In the genomic region with DNA sequence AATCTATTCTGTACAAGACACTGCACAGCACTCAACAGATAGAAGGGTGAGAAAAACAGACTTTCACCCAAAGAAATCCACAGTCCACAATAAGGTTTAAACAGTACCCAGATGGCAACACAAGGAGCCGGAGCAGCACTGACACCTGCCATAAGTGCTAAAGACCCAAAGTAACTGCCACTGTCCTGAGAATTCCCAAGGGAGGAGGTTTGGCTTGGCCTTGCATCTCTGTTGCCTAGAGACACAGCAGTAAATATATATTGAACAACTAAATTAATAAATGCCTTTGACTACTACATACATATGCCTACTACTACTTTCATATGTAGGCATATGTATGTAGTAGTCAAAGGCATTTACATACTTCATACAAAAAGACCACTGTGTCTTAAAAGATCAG, we compare ENCODE assay signal across 16 cellular contexts.
DNase-seq lines count a peak whose midpoint lies in the region; ATAC-seq and TF ChIP-seq lines count a peak whose summit lies in the region.
"Had no signal": no experiment of that assay in that cellular context is flagged by ENCODE, and none has a peak within 500 bp of the region (broad histone marks: within the 10 kb centered on the region; RNA-seq: fewer than 3 reads in every experiment).

No MANE protein-coding gene starts in this region.

- no peaks in the 10 kb centered on the region for H4K20me1 ChIP-seq in DOHH2 (ENCODE audit: control insufficient read depth, insufficient read depth, low read depth, low read length)
- no peaks in the 10 kb centered on the region for H4K20me1 ChIP-seq in SU-DHL-6 (ENCODE audit: low read depth, low read length)

- H3K9me3 ChIP-seq in DOHH2 (ENCODE audit: control insufficient read depth, insufficient read depth, low read length) (peaks cover 3% of the 10 kb centered on the region; the same call in 1 of the 2 replicates), SU-DHL-6 (ENCODE audit: insufficient read depth, low read length) (no peaks in the 10 kb centered on the region)
- H3K9me3 ChIP-seq: breast epithelium had no signal

- peak overlapping the region; percentile 7 for H2AFZ ChIP-seq in SU-DHL-6 (ENCODE audit: low read depth, low read length, severe bottlenecking)

- H3K4me3 ChIP-seq in DOHH2 (ENCODE audit: low read length) = no peak overlapping the region
- H3K4me3 ChIP-seq in SU-DHL-6 (ENCODE audit: insufficient read depth, low read length, poor library complexity, severe bottlenecking) = no peak overlapping the region
- H3K4me3 ChIP-seq: breast epithelium had no signal

- H3K9ac ChIP-seq in SU-DHL-6 (ENCODE audit: low read length) = peak overlapping the region; percentile 21; the same call in 1 of the 2 replicates

- H3K9me2 ChIP-seq in DOHH2 (replicated peaks; ENCODE audit: control insufficient read depth, low read length) (no peaks in the 10 kb centered on the region), SU-DHL-6 (replicated peaks; ENCODE audit: insufficient read depth, low read length) (no peaks in the 10 kb centered on the region)

- DNase-seq in DMS 273 (lab: John Stamatoyannopoulos, UW; ENCODE audit: unreplicated experiment) (peak; percentile 47), DMS 273 treated with DMSO at 0.1 percent for 48 hours (lab: John Stamatoyannopoulos, UW) (no peak), myocyte (ENCODE audit: low read depth) (peak; percentile 14)
- DNase-seq: activated CD4-positive, alpha-beta memory T cell treated with anti-CD3 and anti-CD28 coated beads, Interleukin-2, amount 10 ng/mL, durations not matched to agents 7 days and 5 days; activated gamma-delta T cell treated with Interleukin-2 at 50 U/mL for 16 hours; left colon; NCI-H146; NCI-H510A treated with DMSO at 0.1 percent for 48 hours; T1000 had no signal

- no peak for ATAC-seq in GM18907 (IDR thresholded peaks at IDR 0.05; ENCODE audit: unreplicated experiment)
- ATAC-seq in GM21576 (IDR thresholded peaks at IDR 0.05; ENCODE audit: unreplicated experiment) = no peak
- ATAC-seq in GM21529 (IDR thresholded peaks at IDR 0.05; ENCODE audit: unreplicated experiment) = no peak
- ATAC-seq: left colon had no signal

- H3K79me2 ChIP-seq in DOHH2 (ENCODE audit: control insufficient read depth, low read length) (no peaks in the 10 kb centered on the region), SU-DHL-6 (ENCODE audit: insufficient read depth, low read length) (no peaks in the 10 kb centered on the region)

- H3K4me1 ChIP-seq in DOHH2 (ENCODE audit: control insufficient read depth, low read length) = peaks cover 76% of the 10 kb centered on the region
- H3K4me1 ChIP-seq: breast epithelium had no signal

- peaks cover 7% of the 10 kb centered on the region for H3F3A ChIP-seq in DOHH2 (ENCODE audit: control insufficient read depth, insufficient read depth)
- H3F3A ChIP-seq in SU-DHL-6 (ENCODE audit: insufficient read depth) = peaks cover 31% of the 10 kb centered on the region

- H3K4me2 ChIP-seq in DOHH2 (ENCODE audit: low read length) (peak overlapping the region; percentile 63), SU-DHL-6 (ENCODE audit: low read depth, low read length, poor library complexity, severe bottlenecking) (peak overlapping the region; percentile 60)

- no peaks in the 10 kb centered on the region for H3K27me3 ChIP-seq in DOHH2 (ENCODE audit: control insufficient read depth, low read length)
- no peaks in the 10 kb centered on the region for H3K27me3 ChIP-seq in SU-DHL-6 (ENCODE audit: low read length)
- H3K27me3 ChIP-seq: breast epithelium had no signal

- TF ChIP-seq CTCF in DOHH2 (IDR thresholded peaks at IDR 0.05; ENCODE audit: low read depth, low read length, poor library complexity, severe bottlenecking) = no peak
- TF ChIP-seq CTCF in SU-DHL-6 (IDR thresholded peaks at IDR 0.05; ENCODE audit: insufficient read depth, low read length, poor library complexity, severe bottlenecking) = no peak

- H3K27ac ChIP-seq in DOHH2 (ENCODE audit: low read depth, low read length) = peak overlapping the region; percentile 34
- peak overlapping the region; percentile 75 for H3K27ac ChIP-seq in SU-DHL-6 (ENCODE audit: low read depth, low read length)
- H3K27ac ChIP-seq: 22Rv1, breast epithelium had no signal

- no peaks in the 10 kb centered on the region for H3K36me3 ChIP-seq in DOHH2 (ENCODE audit: control insufficient read depth, low read length)
- H3K36me3 ChIP-seq in SU-DHL-6 (ENCODE audit: low read length) = 0 out of 2 replicates have a peak, but pooled peaks cover 3% of the 10 kb centered on the region
- H3K36me3 ChIP-seq: breast epithelium had no signal
